In the genomic region with DNA sequence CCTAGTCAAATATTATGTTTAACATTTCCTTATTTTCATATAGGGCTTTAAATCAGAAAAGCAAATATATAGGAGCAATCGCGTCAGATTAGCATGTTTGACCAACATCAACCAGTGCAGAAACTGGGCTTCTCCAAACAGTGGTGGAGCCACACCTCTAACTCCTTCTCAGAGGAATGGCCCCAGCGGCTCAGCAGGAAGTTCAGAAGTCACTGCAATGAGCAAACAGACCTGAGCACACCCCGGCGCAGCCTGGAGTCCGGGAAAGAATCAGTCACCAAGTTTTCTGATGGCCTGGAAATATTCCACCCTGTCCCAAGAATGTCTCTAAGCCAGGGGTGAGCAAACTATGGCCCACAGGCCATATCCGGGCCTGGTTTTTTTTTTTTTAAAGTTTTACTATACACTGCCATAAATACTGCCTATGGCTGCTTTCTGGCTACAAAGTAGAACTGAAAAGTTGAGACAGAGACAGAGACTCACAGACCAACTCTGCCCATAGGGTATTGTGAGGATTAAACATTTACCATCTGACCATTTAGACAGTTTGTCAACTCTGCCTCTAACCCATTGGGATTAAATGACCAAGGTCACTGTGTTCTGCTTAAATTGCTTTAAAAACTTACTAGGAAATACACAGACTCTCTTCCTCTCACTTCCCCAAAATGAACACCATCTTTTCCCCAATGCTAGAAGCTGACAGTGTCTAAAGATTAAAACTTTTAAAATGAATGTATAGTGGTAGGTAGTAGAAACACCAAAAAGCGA, we compare ENCODE assay signal across 11 cellular contexts. TPM values are rescaled to one million over a fixed set of nuclear protein-coding genes. Genes with fewer than 3 reads are reported as not detected.
DNase-seq lines count a peak whose midpoint lies in the region; ATAC-seq and TF ChIP-seq lines count a peak whose summit lies in the region.
"Had no signal": no experiment of that assay in that cellular context is flagged by ENCODE, and none has a peak within 500 bp of the region (broad histone marks: within the 10 kb centered on the region; RNA-seq: fewer than 3 reads in every experiment).

No MANE protein-coding gene starts in this region.

- no peak overlapping the region for H3K4ac ChIP-seq in mesenchymal stem cell (ENCODE audit: low read depth in 1 of 2, low read length in 2 of 2)

- peaks cover 37% of the 10 kb centered on the region for H3K79me1 ChIP-seq in mesenchymal stem cell (replicated peaks; ENCODE audit: low read length, poor library complexity, severe bottlenecking)

- intact Hi-C loops in head of caudate nucleus (cut with DNase I), result no loop called here

- peak; percentile 67 for DNase-seq in ELF-1 (ENCODE audit: low read depth, low spot score)
- peak; percentile 88 for DNase-seq in mesenchymal stem cell
- DNase-seq in activated naive CD4-positive, alpha-beta T cell treated with anti-CD3 and anti-CD28 coated beads, Interleukin-2, amount 50 U/mL, for 16 hours, result no peak
- DNase-seq in DMS 273 treated with DMSO at 0.1 percent for 48 hours (lab: John Stamatoyannopoulos, UW), result no peak
- no peak for DNase-seq in NCI-H524 treated with DMSO at 0.1 percent for 48 hours (lab: John Stamatoyannopoulos, UW)
- DNase-seq in head of caudate nucleus, result no peak
- DNase-seq: activated B cell treated with CpG ODN at 0.5 μM for 24 hours; central memory CD4-positive, alpha-beta T cell; DMS79 treated with DMSO at 0.1 percent for 48 hours had no signal

- H3K36me3 ChIP-seq in mesenchymal stem cell (ENCODE audit: control insufficient read depth in 1 of 2, insufficient read depth in 2 of 2, low read depth in 1 of 2, low read length in 2 of 2), result peaks cover 0 to 3% of the 10 kb centered on the region in 2 experiments

- peak overlapping the region; percentile 4 for H2AFZ ChIP-seq in mesenchymal stem cell (ENCODE audit: low read depth, low read length)

- H3K4me2 ChIP-seq in mesenchymal stem cell (ENCODE audit: low read length, poor library complexity, severe bottlenecking), result peak overlapping the region; percentile 61

- no peak overlapping the region for H2BK15ac ChIP-seq in mesenchymal stem cell (ENCODE audit: low read depth, poor library complexity, severe bottlenecking)

- no peak overlapping the region for H3K9ac ChIP-seq in mesenchymal stem cell (ENCODE audit: low read length)

- no peaks in the 10 kb centered on the region for H3K27me3 ChIP-seq in mesenchymal stem cell (ENCODE audit: control insufficient read depth in 1 of 2, insufficient read depth in 1 of 2, low read length in 2 of 2)

- peaks cover 10% of the 10 kb centered on the region for H3K4me1 ChIP-seq in mesenchymal stem cell (ENCODE audit: control insufficient read depth, insufficient read depth, low read depth, low read length)

- no peak overlapping the region for H3K23ac ChIP-seq in mesenchymal stem cell (ENCODE audit: low read length in 2 of 2)

- 39% methylated on average over 7 of the region's 8 CpGs for WGBS in mesenchymal stem cell

- H2BK120ac ChIP-seq in mesenchymal stem cell (ENCODE audit: low read depth, low read length), result no peak overlapping the region

- H3K4me3 ChIP-seq in mesenchymal stem cell (ENCODE audit: insufficient read depth in 1 of 2, low read depth in 1 of 2, low read length in 2 of 2), result no peak overlapping the region

- H3K27ac ChIP-seq in VCaP (peak overlapping the region; percentile 93), mesenchymal stem cell (ENCODE audit: low read length, poor library complexity, severe bottlenecking) (peak overlapping the region; percentile 84)

- no peak overlapping the region for H2AK5ac ChIP-seq in mesenchymal stem cell (ENCODE audit: low read length, severe bottlenecking)

- H4K91ac ChIP-seq in mesenchymal stem cell (ENCODE audit: low read length), result no peak overlapping the region

- H3K18ac ChIP-seq in mesenchymal stem cell (ENCODE audit: low read depth in 1 of 2, low read length in 2 of 2), result peak overlapping the region in 1 of 2 experiments; percentile 24

- TF ChIP-seq CTCF in VCaP (conservative IDR thresholded peaks at IDR 0.05), result no peak

- H4K8ac ChIP-seq in mesenchymal stem cell (ENCODE audit: low read length), result no peak overlapping the region

- no peak overlapping the region for H2BK5ac ChIP-seq in mesenchymal stem cell (ENCODE audit: low read depth, low read length, poor library complexity, severe bottlenecking)

- H3K9me3 ChIP-seq in mesenchymal stem cell (ENCODE audit: control insufficient read depth, low read length), result no peaks in the 10 kb centered on the region

- no peak overlapping the region for H2BK12ac ChIP-seq in mesenchymal stem cell (ENCODE audit: low read length in 2 of 2)

- no peak overlapping the region for H3K14ac ChIP-seq in mesenchymal stem cell (ENCODE audit: low read length in 2 of 2)

- peak; percentile 70 for ATAC-seq in HG03196 (IDR thresholded peaks at IDR 0.05; ENCODE audit: unreplicated experiment)

RNA-seq across cellular contexts. Expression of a gene that starts 5.4 kb away (rescaled TPM):
- polyA plus RNA-seq in mesenchymal stem cell (2013, experiment 1 of 2), result 113 TPM
- polyA plus RNA-seq in mesenchymal stem cell (2013, experiment 2 of 2), result 115 TPM

Comparison
In these comparisons a context has a peak if more than half of its experiments do, and no peak if none do; other contexts are left out.
1. DNase-seq: peak in ELF-1 (single experiment) and mesenchymal stem cell (single experiment); none in activated naive CD4-positive, alpha-beta T cell treated with anti-CD3 and anti-CD28 coated beads, Interleukin-2, amount 50 U/mL, for 16 hours (single experiment), DMS 273 treated with DMSO at 0.1 percent for 48 hours (single experiment), NCI-H524 treated with DMSO at 0.1 percent for 48 hours (single experiment) and head of caudate nucleus (0 of 42).